In the genomic region with DNA sequence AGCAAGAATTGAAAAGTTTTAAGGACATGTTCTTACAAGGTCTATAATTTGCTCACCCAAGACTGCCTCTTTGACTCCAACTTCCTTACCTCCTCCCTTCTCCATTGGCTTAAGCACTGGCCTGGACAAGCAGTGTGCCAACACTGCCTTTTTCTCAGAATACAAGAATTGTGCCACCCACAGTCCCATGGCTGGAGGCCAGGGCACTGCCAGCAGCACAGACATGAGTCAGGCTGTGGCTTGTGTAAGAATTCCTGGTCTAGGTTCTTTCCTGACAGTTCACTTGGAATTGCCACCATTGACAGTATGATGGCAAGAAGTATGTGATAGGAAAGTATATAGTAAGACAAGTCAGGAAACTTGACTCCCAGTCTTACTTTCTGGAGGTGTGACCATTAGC, we compare ENCODE assay signal across 10 cellular contexts.
DNase-seq lines count a peak whose midpoint lies in the region; ATAC-seq, FAIRE-seq and TF ChIP-seq lines count a peak whose summit lies in the region.
"Had no signal": no experiment of that assay in that cellular context is flagged by ENCODE, and none has a peak within 500 bp of the region (broad histone marks: within the 10 kb centered on the region; RNA-seq: fewer than 3 reads in every experiment).

No MANE protein-coding gene starts in this region.

- peaks cover 31% of the 10 kb centered on the region for H3K27me3 Mint-ChIP-seq in activated T-cell treated with anti-CD3 and anti-CD28 coated beads, Interleukin-2, amount 50 U/mL, for 72 hours (ENCODE audit: low read depth)

- H3K36me3 ChIP-seq in bronchial epithelial cell (ENCODE audit: control insufficient read depth, insufficient read depth, low read length) (no peaks in the 10 kb centered on the region), kidney (ENCODE audit: control insufficient read depth in 1 of 2, insufficient read depth in 2 of 2, low read length in 2 of 2) (no peaks in the 10 kb centered on the region), suprapubic skin (no peaks in the 10 kb centered on the region)

- no peak for TF ChIP-seq POLR2A in suprapubic skin (IDR thresholded peaks at IDR 0.05)

- ATAC-seq in GM21390 (IDR thresholded peaks at IDR 0.05; ENCODE audit: unreplicated experiment), result no peak
- no peak for ATAC-seq in activated T-cell treated with anti-CD3 and anti-CD28 coated beads, Interleukin-2, amount 50 U/mL, for 72 hours (replicated peaks in 1 of 2)
- ATAC-seq: activated naive CD8-positive, alpha-beta T cell treated with anti-CD3 and anti-CD28 coated beads, Interleukin-2, amount 50 U/mL, for 24 hours had no signal

- intact Hi-C loops in kidney (cut with DNase I), result no loop called here

- no peaks in the 10 kb centered on the region for H3K36me3 Mint-ChIP-seq in activated T-cell treated with anti-CD3 and anti-CD28 coated beads, Interleukin-2, amount 50 U/mL, for 72 hours (ENCODE audit: insufficient read depth in 2 of 2)

- FAIRE-seq in bronchial epithelial cell (lab: Jason Lieb, UNC) (peak; percentile 94), kidney (lab: Jason Lieb, UNC) (no peak)

- no peaks in the 10 kb centered on the region for H3K9me3 ChIP-seq in kidney (ENCODE audit: control insufficient read depth in 1 of 2, low read length in 2 of 2)
- no peaks in the 10 kb centered on the region for H3K9me3 ChIP-seq in suprapubic skin

- no peak overlapping the region for H3K27ac Mint-ChIP-seq in activated T-cell treated with anti-CD3 and anti-CD28 coated beads, Interleukin-2, amount 50 U/mL, for 72 hours
- H3K27ac Mint-ChIP-seq: activated naive CD8-positive, alpha-beta T cell treated with anti-CD3 and anti-CD28 coated beads, Interleukin-2, amount 50 U/mL, for 24 hours; stimulated activated naive CD8-positive, alpha-beta T cell treated with anti-CD3 and anti-CD28 coated beads, Interleukin-15, Interleukin-2, amounts not matched to agents 100 ng/mL and 50 ng/mL, for 24 hours had no signal

- no peak overlapping the region for H3K9ac ChIP-seq in kidney (ENCODE audit: low read length in 2 of 2)

- no peak for TF ChIP-seq CTCF in bronchial epithelial cell (IDR thresholded peaks at IDR 0.05; ENCODE audit: insufficient read depth, low read length, severe bottlenecking)
- no peak for TF ChIP-seq CTCF in kidney (IDR thresholded peaks at IDR 0.05; ENCODE audit: borderline replicate concordance, extremely low read depth, insufficient read depth)
- TF ChIP-seq CTCF in suprapubic skin (IDR thresholded peaks at IDR 0.05), result no peak

- H3K27me3 ChIP-seq in bronchial epithelial cell (ENCODE audit: control insufficient read depth, insufficient read depth, low read length) (no peaks in the 10 kb centered on the region), suprapubic skin (no peaks in the 10 kb centered on the region)

- peak; percentile 76 for DNase-seq in HT-29 (ENCODE audit: low spot score)
- DNase-seq in bronchial epithelial cell (ENCODE audit: low read depth), result peak; percentile 99
- DNase-seq in kidney, result peak; percentile 90
- peak in 1 of 2 donors; percentile 72 for DNase-seq in suprapubic skin (ENCODE audit: low spot score in 2 of 2)
- DNase-seq in NCI-H345 (lab: John Stamatoyannopoulos, UW), result no peak
- no peak for DNase-seq in HuH-7 (ENCODE audit: low spot score)
- no peak for DNase-seq in activated T-cell treated with anti-CD3 and anti-CD28 coated beads, Interleukin-2, amount 50 U/mL, for 72 hours
- DNase-seq: activated naive CD8-positive, alpha-beta T cell treated with anti-CD3 and anti-CD28 coated beads, Interleukin-2, amount 50 U/mL, for 24 hours had no signal

- H3K4me3 ChIP-seq in bronchial epithelial cell (ENCODE audit: low read depth, low read length) (no peak overlapping the region), kidney (ENCODE audit: low read length in 2 of 2) (no peak overlapping the region), suprapubic skin (no peak overlapping the region)

- no peaks in the 10 kb centered on the region for H3K9me3 Mint-ChIP-seq in activated T-cell treated with anti-CD3 and anti-CD28 coated beads, Interleukin-2, amount 50 U/mL, for 72 hours
- H3K9me3 Mint-ChIP-seq: activated naive CD8-positive, alpha-beta T cell treated with anti-CD3 and anti-CD28 coated beads, Interleukin-2, amount 50 U/mL, for 24 hours had no signal

- TF ChIP-seq EP300 in suprapubic skin (IDR thresholded peaks at IDR 0.05), result no peak

- H3K27ac ChIP-seq in kidney (ENCODE audit: low read depth in 2 of 2, low read length in 2 of 2) (no peak overlapping the region), suprapubic skin (peak overlapping the region; percentile 60)

- H3K4me3 Mint-ChIP-seq in activated T-cell treated with anti-CD3 and anti-CD28 coated beads, Interleukin-2, amount 50 U/mL, for 72 hours, result no peak overlapping the region
- H3K4me3 Mint-ChIP-seq: activated naive CD8-positive, alpha-beta T cell treated with anti-CD3 and anti-CD28 coated beads, Interleukin-2, amount 50 U/mL, for 24 hours; stimulated activated naive CD8-positive, alpha-beta T cell treated with anti-CD3 and anti-CD28 coated beads, Interleukin-15, Interleukin-2, amounts not matched to agents 100 ng/mL and 50 ng/mL, for 24 hours had no signal

- H3K4me1 Mint-ChIP-seq in activated T-cell treated with anti-CD3 and anti-CD28 coated beads, Interleukin-2, amount 50 U/mL, for 72 hours (ENCODE audit: low read depth), result no peaks in the 10 kb centered on the region
- H3K4me1 Mint-ChIP-seq: activated naive CD8-positive, alpha-beta T cell treated with anti-CD3 and anti-CD28 coated beads, Interleukin-2, amount 50 U/mL, for 24 hours had no signal

- H3K4me1 ChIP-seq in kidney (ENCODE audit: control insufficient read depth in 1 of 2, insufficient read depth in 1 of 2, low read depth in 1 of 2, low read length in 2 of 2), result no peaks in the 10 kb centered on the region
- peaks cover 34% of the 10 kb centered on the region for H3K4me1 ChIP-seq in suprapubic skin

Comparison
In these comparisons a context has a peak if more than half of its experiments do, and no peak if none do; other contexts are left out.
1. DNase-seq: peak in HT-29 (single experiment), bronchial epithelial cell (single experiment) and kidney (single experiment); none in NCI-H345 (single experiment), HuH-7 (single experiment) and activated T-cell treated with anti-CD3 and anti-CD28 coated beads, Interleukin-2, amount 50 U/mL, for 72 hours (0 of 2).